Comparison of ENCODE assay signal across 1 cellular context in the genomic region with DNA sequence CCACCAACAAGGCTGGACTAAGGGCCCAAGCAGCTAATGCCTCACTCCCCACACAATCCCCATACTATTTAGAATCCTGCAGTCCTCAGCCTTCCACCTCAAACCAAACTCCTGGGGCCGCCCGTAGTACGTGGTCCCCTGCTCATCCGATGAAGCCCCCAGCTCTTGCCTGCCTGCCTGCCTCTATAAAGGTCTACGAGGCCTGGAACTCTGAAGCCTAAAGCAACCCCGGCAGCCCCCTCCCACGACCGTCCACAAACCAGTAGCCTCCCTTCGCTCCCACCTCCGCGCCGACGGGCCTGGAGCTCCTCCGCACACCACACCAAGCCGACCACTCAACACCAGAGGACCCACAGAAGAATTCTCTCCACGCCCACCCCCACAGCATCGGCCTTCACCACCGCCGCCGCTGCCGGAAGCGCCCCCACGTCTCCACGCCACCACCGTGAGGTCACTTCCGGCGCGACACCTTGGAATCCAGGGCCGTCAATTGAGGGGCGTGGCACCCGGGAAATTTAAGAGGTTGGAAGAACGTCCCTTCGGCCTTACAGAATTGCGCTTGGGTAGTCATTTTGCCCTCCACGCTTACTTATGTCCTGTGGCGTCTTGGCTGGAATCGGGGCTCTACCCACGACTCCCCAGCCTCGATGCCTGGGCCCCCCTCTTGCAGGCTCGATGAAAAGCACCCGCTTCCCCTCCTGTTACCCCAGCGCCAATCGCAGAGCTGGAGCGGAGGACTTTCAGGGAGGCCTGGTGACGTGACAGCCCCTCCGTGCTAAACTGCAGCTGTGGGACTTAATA.
TF ChIP-seq lines count a peak whose summit lies in the region.

A gene with protein sequence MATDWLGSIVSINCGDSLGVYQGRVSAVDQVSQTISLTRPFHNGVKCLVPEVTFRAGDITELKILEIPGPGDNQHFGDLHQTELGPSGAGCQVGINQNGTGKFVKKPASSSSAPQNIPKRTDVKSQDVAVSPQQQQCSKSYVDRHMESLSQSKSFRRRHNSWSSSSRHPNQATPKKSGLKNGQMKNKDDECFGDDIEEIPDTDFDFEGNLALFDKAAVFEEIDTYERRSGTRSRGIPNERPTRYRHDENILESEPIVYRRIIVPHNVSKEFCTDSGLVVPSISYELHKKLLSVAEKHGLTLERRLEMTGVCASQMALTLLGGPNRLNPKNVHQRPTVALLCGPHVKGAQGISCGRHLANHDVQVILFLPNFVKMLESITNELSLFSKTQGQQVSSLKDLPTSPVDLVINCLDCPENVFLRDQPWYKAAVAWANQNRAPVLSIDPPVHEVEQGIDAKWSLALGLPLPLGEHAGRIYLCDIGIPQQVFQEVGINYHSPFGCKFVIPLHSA (minus strand): TSS at position 428 of the 801 bp plus-strand sequence. CDS start 20,900 bp downstream, outside the sequence.

TF ChIP-seq in HepG2, 621 proteins besides CTCF, POLR2A, EP300 and RAD21 (continued from another document and continues in another):
- TF ChIP-seq ZNF563 (CRISPR knock-in tag; IDR thresholded peaks at IDR 0.05) (0 out of 2 replicates have a peak, but pooled peaks have one; percentile 30), HIVEP1 (CRISPR knock-in tag; IDR thresholded peaks at IDR 0.05) (peak; percentile 54; the same call in 1 of the 2 replicates), ZBTB3 (CRISPR knock-in tag; IDR thresholded peaks at IDR 0.05; ENCODE audit: borderline replicate concordance, low read depth) (peak; percentile 81; the same call in 1 of the 2 replicates), NFE2 (CRISPR knock-in tag; IDR thresholded peaks at IDR 0.05) (no peak), KDM5B (CRISPR knock-in tag; IDR thresholded peaks at IDR 0.05; ENCODE audit: borderline replicate concordance) (peak; percentile 76; the same call in 1 of the 2 replicates), WIZ (CRISPR knock-in tag; IDR thresholded peaks at IDR 0.05) (no peak), ZFP36L2 (CRISPR knock-in tag; IDR thresholded peaks at IDR 0.05) (no peak), ZNF674 (CRISPR knock-in tag; IDR thresholded peaks at IDR 0.05; ENCODE audit: low read depth) (no peak), MTF1 (CRISPR knock-in tag; IDR thresholded peaks at IDR 0.05) (no peak), HDAC6 (IDR thresholded peaks at IDR 0.05; ENCODE audit: low read depth, low read length) (no peak), ZNF562 (CRISPR knock-in tag; IDR thresholded peaks at IDR 0.05; ENCODE audit: borderline replicate concordance) (no peak), POLR2AphosphoS5 (IDR thresholded peaks at IDR 0.05; ENCODE audit: low read depth, low read length) (peak; percentile 75), ZNF235 (CRISPR knock-in tag; IDR thresholded peaks at IDR 0.05; ENCODE audit: borderline replicate concordance) (no peak), ZNF263 (CRISPR knock-in tag; IDR thresholded peaks at IDR 0.05) (no peak), ZNF205 (CRISPR knock-in tag; IDR thresholded peaks at IDR 0.05) (0 out of 2 replicates have a peak, but pooled peaks have one; percentile 43), PAF1 (CRISPR knock-in tag; IDR thresholded peaks at IDR 0.05) (no peak), SP1 (IDR thresholded peaks at IDR 0.05) (no peak), SP1 (CRISPR knock-in tag; IDR thresholded peaks at IDR 0.05) (peak; percentile 88), AGO1 (IDR thresholded peaks at IDR 0.05; ENCODE audit: low read depth, low read length, poor library complexity, severe bottlenecking) (no peak), ZNF543 (CRISPR knock-in tag; IDR thresholded peaks at IDR 0.05) (0 out of 2 replicates have a peak, but pooled peaks have one; percentile 14), ARID2 (CRISPR knock-in tag; IDR thresholded peaks at IDR 0.05; ENCODE audit: borderline replicate concordance) (no peak), SYNCRIP (IDR thresholded peaks at IDR 0.05; ENCODE audit: insufficient read depth, low read depth, low read length) (no peak), NCOA1 (CRISPR knock-in tag; IDR thresholded peaks at IDR 0.05) (peak; percentile 80; the same call in 1 of the 2 replicates), ZNF766 (CRISPR knock-in tag; IDR thresholded peaks at IDR 0.05; ENCODE audit: borderline replicate concordance) (no peak), ZNF773 (CRISPR knock-in tag; IDR thresholded peaks at IDR 0.05; ENCODE audit: borderline replicate concordance) (no peak), U2AF1 (optimal IDR thresholded peaks at IDR 0.05; ENCODE audit: low read depth, low read length) (peak; percentile 57), NFIB (CRISPR knock-in tag; IDR thresholded peaks at IDR 0.05; ENCODE audit: borderline replicate concordance) (no peak), ZFP90 (CRISPR knock-in tag; IDR thresholded peaks at IDR 0.05; ENCODE audit: borderline replicate concordance) (peak; percentile 72), ZNF337 (CRISPR knock-in tag; IDR thresholded peaks at IDR 0.05; ENCODE audit: borderline replicate concordance, low read depth) (no peak)
- TF ChIP-seq, protein P1, sequence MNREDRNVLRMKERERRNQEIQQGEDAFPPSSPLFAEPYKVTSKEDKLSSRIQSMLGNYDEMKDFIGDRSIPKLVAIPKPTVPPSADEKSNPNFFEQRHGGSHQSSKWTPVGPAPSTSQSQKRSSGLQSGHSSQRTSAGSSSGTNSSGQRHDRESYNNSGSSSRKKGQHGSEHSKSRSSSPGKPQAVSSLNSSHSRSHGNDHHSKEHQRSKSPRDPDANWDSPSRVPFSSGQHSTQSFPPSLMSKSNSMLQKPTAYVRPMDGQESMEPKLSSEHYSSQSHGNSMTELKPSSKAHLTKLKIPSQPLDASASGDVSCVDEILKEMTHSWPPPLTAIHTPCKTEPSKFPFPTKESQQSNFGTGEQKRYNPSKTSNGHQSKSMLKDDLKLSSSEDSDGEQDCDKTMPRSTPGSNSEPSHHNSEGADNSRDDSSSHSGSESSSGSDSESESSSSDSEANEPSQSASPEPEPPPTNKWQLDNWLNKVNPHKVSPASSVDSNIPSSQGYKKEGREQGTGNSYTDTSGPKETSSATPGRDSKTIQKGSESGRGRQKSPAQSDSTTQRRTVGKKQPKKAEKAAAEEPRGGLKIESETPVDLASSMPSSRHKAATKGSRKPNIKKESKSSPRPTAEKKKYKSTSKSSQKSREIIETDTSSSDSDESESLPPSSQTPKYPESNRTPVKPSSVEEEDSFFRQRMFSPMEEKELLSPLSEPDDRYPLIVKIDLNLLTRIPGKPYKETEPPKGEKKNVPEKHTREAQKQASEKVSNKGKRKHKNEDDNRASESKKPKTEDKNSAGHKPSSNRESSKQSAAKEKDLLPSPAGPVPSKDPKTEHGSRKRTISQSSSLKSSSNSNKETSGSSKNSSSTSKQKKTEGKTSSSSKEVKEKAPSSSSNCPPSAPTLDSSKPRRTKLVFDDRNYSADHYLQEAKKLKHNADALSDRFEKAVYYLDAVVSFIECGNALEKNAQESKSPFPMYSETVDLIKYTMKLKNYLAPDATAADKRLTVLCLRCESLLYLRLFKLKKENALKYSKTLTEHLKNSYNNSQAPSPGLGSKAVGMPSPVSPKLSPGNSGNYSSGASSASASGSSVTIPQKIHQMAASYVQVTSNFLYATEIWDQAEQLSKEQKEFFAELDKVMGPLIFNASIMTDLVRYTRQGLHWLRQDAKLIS (CRISPR knock-in tag; IDR thresholded peaks at IDR 0.05), result no peak
- TF ChIP-seq, protein P2, sequence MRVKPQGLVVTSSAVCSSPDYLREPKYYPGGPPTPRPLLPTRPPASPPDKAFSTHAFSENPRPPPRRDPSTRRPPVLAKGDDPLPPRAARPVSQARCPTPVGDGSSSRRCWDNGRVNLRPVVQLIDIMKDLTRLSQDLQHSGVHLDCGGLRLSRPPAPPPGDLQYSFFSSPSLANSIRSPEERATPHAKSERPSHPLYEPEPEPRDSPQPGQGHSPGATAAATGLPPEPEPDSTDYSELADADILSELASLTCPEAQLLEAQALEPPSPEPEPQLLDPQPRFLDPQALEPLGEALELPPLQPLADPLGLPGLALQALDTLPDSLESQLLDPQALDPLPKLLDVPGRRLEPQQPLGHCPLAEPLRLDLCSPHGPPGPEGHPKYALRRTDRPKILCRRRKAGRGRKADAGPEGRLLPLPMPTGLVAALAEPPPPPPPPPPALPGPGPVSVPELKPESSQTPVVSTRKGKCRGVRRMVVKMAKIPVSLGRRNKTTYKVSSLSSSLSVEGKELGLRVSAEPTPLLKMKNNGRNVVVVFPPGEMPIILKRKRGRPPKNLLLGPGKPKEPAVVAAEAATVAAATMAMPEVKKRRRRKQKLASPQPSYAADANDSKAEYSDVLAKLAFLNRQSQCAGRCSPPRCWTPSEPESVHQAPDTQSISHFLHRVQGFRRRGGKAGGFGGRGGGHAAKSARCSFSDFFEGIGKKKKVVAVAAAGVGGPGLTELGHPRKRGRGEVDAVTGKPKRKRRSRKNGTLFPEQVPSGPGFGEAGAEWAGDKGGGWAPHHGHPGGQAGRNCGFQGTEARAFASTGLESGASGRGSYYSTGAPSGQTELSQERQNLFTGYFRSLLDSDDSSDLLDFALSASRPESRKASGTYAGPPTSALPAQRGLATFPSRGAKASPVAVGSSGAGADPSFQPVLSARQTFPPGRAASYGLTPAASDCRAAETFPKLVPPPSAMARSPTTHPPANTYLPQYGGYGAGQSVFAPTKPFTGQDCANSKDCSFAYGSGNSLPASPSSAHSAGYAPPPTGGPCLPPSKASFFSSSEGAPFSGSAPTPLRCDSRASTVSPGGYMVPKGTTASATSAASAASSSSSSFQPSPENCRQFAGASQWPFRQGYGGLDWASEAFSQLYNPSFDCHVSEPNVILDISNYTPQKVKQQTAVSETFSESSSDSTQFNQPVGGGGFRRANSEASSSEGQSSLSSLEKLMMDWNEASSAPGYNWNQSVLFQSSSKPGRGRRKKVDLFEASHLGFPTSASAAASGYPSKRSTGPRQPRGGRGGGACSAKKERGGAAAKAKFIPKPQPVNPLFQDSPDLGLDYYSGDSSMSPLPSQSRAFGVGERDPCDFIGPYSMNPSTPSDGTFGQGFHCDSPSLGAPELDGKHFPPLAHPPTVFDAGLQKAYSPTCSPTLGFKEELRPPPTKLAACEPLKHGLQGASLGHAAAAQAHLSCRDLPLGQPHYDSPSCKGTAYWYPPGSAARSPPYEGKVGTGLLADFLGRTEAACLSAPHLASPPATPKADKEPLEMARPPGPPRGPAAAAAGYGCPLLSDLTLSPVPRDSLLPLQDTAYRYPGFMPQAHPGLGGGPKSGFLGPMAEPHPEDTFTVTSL (CRISPR knock-in tag; IDR thresholded peaks at IDR 0.05; ENCODE audit: borderline replicate concordance), result no peak
- TF ChIP-seq, protein P3, sequence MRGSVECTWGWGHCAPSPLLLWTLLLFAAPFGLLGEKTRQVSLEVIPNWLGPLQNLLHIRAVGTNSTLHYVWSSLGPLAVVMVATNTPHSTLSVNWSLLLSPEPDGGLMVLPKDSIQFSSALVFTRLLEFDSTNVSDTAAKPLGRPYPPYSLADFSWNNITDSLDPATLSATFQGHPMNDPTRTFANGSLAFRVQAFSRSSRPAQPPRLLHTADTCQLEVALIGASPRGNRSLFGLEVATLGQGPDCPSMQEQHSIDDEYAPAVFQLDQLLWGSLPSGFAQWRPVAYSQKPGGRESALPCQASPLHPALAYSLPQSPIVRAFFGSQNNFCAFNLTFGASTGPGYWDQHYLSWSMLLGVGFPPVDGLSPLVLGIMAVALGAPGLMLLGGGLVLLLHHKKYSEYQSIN (CRISPR knock-in tag; IDR thresholded peaks at IDR 0.05; ENCODE audit: borderline replicate concordance), result no peak
- TF ChIP-seq, protein P4, sequence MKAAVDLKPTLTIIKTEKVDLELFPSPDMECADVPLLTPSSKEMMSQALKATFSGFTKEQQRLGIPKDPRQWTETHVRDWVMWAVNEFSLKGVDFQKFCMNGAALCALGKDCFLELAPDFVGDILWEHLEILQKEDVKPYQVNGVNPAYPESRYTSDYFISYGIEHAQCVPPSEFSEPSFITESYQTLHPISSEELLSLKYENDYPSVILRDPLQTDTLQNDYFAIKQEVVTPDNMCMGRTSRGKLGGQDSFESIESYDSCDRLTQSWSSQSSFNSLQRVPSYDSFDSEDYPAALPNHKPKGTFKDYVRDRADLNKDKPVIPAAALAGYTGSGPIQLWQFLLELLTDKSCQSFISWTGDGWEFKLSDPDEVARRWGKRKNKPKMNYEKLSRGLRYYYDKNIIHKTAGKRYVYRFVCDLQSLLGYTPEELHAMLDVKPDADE (CRISPR knock-in tag; IDR thresholded peaks at IDR 0.05), result no peak
- TF ChIP-seq, protein P5, sequence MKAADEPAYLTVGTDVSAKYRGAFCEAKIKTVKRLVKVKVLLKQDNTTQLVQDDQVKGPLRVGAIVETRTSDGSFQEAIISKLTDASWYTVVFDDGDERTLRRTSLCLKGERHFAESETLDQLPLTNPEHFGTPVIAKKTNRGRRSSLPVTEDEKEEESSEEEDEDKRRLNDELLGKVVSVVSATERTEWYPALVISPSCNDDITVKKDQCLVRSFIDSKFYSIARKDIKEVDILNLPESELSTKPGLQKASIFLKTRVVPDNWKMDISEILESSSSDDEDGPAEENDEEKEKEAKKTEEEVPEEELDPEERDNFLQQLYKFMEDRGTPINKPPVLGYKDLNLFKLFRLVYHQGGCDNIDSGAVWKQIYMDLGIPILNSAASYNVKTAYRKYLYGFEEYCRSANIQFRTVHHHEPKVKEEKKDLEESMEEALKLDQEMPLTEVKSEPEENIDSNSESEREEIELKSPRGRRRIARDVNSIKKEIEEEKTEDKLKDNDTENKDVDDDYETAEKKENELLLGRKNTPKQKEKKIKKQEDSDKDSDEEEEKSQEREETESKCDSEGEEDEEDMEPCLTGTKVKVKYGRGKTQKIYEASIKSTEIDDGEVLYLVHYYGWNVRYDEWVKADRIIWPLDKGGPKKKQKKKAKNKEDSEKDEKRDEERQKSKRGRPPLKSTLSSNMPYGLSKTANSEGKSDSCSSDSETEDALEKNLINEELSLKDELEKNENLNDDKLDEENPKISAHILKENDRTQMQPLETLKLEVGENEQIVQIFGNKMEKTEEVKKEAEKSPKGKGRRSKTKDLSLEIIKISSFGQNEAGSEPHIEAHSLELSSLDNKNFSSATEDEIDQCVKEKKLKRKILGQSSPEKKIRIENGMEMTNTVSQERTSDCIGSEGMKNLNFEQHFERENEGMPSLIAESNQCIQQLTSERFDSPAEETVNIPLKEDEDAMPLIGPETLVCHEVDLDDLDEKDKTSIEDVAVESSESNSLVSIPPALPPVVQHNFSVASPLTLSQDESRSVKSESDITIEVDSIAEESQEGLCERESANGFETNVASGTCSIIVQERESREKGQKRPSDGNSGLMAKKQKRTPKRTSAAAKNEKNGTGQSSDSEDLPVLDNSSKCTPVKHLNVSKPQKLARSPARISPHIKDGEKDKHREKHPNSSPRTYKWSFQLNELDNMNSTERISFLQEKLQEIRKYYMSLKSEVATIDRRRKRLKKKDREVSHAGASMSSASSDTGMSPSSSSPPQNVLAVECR (CRISPR knock-in tag; IDR thresholded peaks at IDR 0.05; ENCODE audit: borderline replicate concordance), result peak; percentile 99
- TF ChIP-seq, protein P6, sequence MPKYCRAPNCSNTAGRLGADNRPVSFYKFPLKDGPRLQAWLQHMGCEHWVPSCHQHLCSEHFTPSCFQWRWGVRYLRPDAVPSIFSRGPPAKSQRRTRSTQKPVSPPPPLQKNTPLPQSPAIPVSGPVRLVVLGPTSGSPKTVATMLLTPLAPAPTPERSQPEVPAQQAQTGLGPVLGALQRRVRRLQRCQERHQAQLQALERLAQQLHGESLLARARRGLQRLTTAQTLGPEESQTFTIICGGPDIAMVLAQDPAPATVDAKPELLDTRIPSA (CRISPR knock-in tag; IDR thresholded peaks at IDR 0.05; ENCODE audit: borderline replicate concordance), result no peak
- TF ChIP-seq, protein P7, sequence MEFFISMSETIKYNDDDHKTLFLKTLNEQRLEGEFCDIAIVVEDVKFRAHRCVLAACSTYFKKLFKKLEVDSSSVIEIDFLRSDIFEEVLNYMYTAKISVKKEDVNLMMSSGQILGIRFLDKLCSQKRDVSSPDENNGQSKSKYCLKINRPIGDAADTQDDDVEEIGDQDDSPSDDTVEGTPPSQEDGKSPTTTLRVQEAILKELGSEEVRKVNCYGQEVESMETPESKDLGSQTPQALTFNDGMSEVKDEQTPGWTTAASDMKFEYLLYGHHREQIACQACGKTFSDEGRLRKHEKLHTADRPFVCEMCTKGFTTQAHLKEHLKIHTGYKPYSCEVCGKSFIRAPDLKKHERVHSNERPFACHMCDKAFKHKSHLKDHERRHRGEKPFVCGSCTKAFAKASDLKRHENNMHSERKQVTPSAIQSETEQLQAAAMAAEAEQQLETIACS (CRISPR knock-in tag; IDR thresholded peaks at IDR 0.05), result no peak
